8 cellular contexts compared by ENCODE assay signal in the genomic region with DNA sequence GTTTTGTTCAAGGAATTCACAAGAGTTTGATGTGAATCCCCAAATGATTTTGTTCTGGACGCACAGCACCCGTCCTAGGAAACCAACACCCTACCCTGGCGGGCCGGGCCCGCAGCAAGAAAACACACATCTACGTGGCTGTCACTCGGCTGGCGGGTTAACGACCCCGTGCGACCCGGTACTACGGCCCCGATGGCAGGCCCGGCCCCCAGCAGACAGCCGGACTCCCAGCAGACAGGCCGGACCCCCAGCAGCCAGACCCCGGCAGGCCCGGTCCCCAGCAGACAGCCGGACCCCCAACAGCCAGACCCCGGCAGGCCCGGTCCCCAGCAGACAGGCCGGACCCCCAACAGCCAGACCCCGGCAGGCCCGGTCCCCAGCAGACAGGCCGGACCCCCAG. TPM values are rescaled to one million over a fixed set of nuclear protein-coding genes. Genes with fewer than 3 reads are reported as not detected.
DNase-seq lines count a peak whose midpoint lies in the region; ATAC-seq, FAIRE-seq and TF ChIP-seq lines count a peak whose summit lies in the region.
"Not testable (repeated sequence)": the region's sequence is repeated elsewhere in the genome, so short reads cannot be mapped to it uniquely, and the experiment has no call there.

No MANE protein-coding gene starts in this region.

- H2AK5ac ChIP-seq in H1 (ENCODE audit: low read depth, low read length) = not testable (repeated sequence)

- not testable (repeated sequence) for BruUV-seq in HCT116 (replicated peaks; lab: Mats Ljungman, UMichigan)

- H3K4me1 ChIP-seq in HCT116 (ENCODE audit: control insufficient read depth in 1 of 2, insufficient read depth in 2 of 2, low read length in 2 of 2) (peaks cover 9 to 36% of the 10 kb centered on the region in 2 experiments), SJSA1 (replicated peaks) (peaks cover 33% of the 10 kb centered on the region)
- H3K4me1 ChIP-seq in H1 (replicated peaks in 1 of 4; ENCODE audit: control insufficient read depth in 3 of 4, insufficient read depth in 4 of 4, low read length in 3 of 4); iPS-15b (ENCODE audit: control insufficient read depth, insufficient read depth, low read length): not testable (repeated sequence)

- H3K23ac ChIP-seq in H1 (ENCODE audit: insufficient read length) = not testable (repeated sequence)

- FAIRE-seq in H1 (lab: Jason Lieb, UNC) = not testable (repeated sequence)

- DNase-seq in AG04449 (ENCODE audit: low read depth, low spot score); HCT116 (ENCODE audit: low read depth, low spot score); SJSA1 (ENCODE audit: low read depth in 1 of 2, low spot score in 2 of 2); H1 (ENCODE audit: low read depth in 1 of 2, low spot score in 2 of 2); natural killer cell; stimulated activated effector memory CD8-positive, alpha-beta T cell treated with anti-CD3 and anti-CD28 coated beads, Interleukin-12 subunit alpha, Interleukin-12 subunit beta, amount 100 ng/mL, for 72 hours (ENCODE audit: low spot score in 2 of 2): not testable (repeated sequence)

- peak overlapping the region; percentile 85 for H3K9ac ChIP-seq in HCT116 (ENCODE audit: low read length)
- peak overlapping the region in 1 of 4 experiments; percentile 32; a peak in 2 of 7 replicates for H3K9ac ChIP-seq in H1 (replicated peaks in 1 of 4; ENCODE audit: extremely low read depth in 1 of 4, low read depth in 3 of 4, low read length in 3 of 4)
- H3K9ac ChIP-seq in iPS-15b (ENCODE audit: low read depth, low read length) = not testable (repeated sequence)

- H2AFZ ChIP-seq in HCT116 (ENCODE audit: low read depth, low read length, poor library complexity, severe bottlenecking); H1 (ENCODE audit: low read length): not testable (repeated sequence)

- H3K27me3 Mint-ChIP-seq in activated naive CD8-positive, alpha-beta T cell; natural killer cell (ENCODE audit: low read depth in 2 of 2): not testable (repeated sequence)

- POLR2A ChIA-PET in AG04449 (lab: Yijun Ruan, JAX) (interaction anchor here (0.8 kb wide), 1 partner anchor 17 kb away, joined by 3 read pairs; no protein-coding TSS in a partner anchor), H1 (lab: Charles Lee; ENCODE audit: partially characterized antibody) (interaction anchor here (1.0 kb wide), 1 partner anchor 10 kb away, joined by 3 read pairs; no protein-coding TSS in a partner anchor)
- POLR2A ChIA-PET in HCT116 (lab: Charles Lee) = not testable (repeated sequence)

- not testable (repeated sequence) for H3K18ac ChIP-seq in H1 (ENCODE audit: extremely low read depth, low read length)

- not testable (repeated sequence) for H3K9me3 ChIP-seq in HCT116 (ENCODE audit: control insufficient read depth in 1 of 2, insufficient read depth in 1 of 2, low read depth in 1 of 2, low read length in 2 of 2); SJSA1 (replicated peaks); H1 (ENCODE audit: insufficient read depth in 2 of 2, low read depth in 1 of 2, low read length in 1 of 2); iPS-15b (ENCODE audit: control insufficient read depth, insufficient read depth, low read length)

- H3K36me3 ChIP-seq in HCT116 (ENCODE audit: control insufficient read depth in 1 of 2, insufficient read depth in 2 of 2, low read length in 2 of 2) (peaks cover 8 to 24% of the 10 kb centered on the region in 2 experiments), SJSA1 (peaks cover 45% of the 10 kb centered on the region), H1 (ENCODE audit: control insufficient read depth in 2 of 4, insufficient read depth in 4 of 4, low read length in 3 of 4) (peaks cover 2 to 13% (median 6%) of the 10 kb centered on the region in 4 experiments; a peak in 6 of 8 replicates)
- H3K36me3 ChIP-seq in iPS-15b (ENCODE audit: control insufficient read depth, insufficient read depth, low read length) = not testable (repeated sequence)

- peak overlapping the region; percentile 80 for H3K4me2 ChIP-seq in HCT116 (ENCODE audit: low read length)
- peak overlapping the region; percentile 69 to 80 for H3K4me2 ChIP-seq in H1 (ENCODE audit: insufficient read depth in 1 of 2, low read depth in 2 of 2, low read length in 2 of 2)

- peak overlapping the region; percentile 11; the same call in 1 of the 2 replicates for H4K8ac ChIP-seq in H1 (ENCODE audit: extremely low read depth, insufficient read depth, low read length)

- ATAC-seq in HCT116; natural killer cell; stimulated activated effector memory CD8-positive, alpha-beta T cell treated with anti-CD3 and anti-CD28 coated beads, Interleukin-12 subunit alpha, Interleukin-12 subunit beta, amount 100 ng/mL, for 72 hours: not testable (repeated sequence)

- not testable (repeated sequence) for H4K5ac ChIP-seq in H1 (ENCODE audit: insufficient read length, low read depth, low read length)

- peaks cover 10% of the 10 kb centered on the region for H3K79me1 ChIP-seq in H1 (ENCODE audit: low read depth, low read length)

- H3K4me1 Mint-ChIP-seq in activated naive CD8-positive, alpha-beta T cell (ENCODE audit: low read depth) = peaks cover 24% of the 10 kb centered on the region
- H3K4me1 Mint-ChIP-seq in natural killer cell = peaks cover 23% of the 10 kb centered on the region in 2 donors
- H3K4me1 Mint-ChIP-seq in stimulated activated effector memory CD8-positive, alpha-beta T cell treated with anti-CD3 and anti-CD28 coated beads, Interleukin-12 subunit alpha, Interleukin-12 subunit beta, amount 100 ng/mL, for 72 hours = peaks cover 30% of the 10 kb centered on the region

- H4K91ac ChIP-seq in H1 (replicated peaks; ENCODE audit: insufficient read length, low read length) = not testable (repeated sequence)

- H2BK20ac ChIP-seq in H1 (ENCODE audit: low read length) = not testable (repeated sequence)

- H3K27ac ChIP-seq in HCT116 (ENCODE audit: low read depth, low read length) = peak overlapping the region; percentile 38
- H3K27ac ChIP-seq in SJSA1; H1 (ENCODE audit: low read depth, low read length): not testable (repeated sequence)

- H3K14ac ChIP-seq in H1 (ENCODE audit: insufficient read length) = not testable (repeated sequence)

- intact Hi-C loops in HCT116 (cut with micrococcal nuclease); natural killer cell (cut with micrococcal nuclease): not testable (repeated sequence)

- H3K27me3 ChIP-seq in HCT116 (ENCODE audit: insufficient read depth, low read length); SJSA1 (replicated peaks); H1 (replicated peaks in 1 of 4; ENCODE audit: control insufficient read depth in 3 of 4, extremely low read depth in 1 of 4, insufficient read depth in 3 of 4, low read length in 3 of 4); iPS-15b (ENCODE audit: control insufficient read depth, insufficient read depth, low read length): not testable (repeated sequence)

- TF ChIP-seq RAD21 in HCT116 (IDR thresholded peaks at IDR 0.05; ENCODE audit: low read depth); H1 (IDR thresholded peaks at IDR 0.05 in 1 of 2, conservative IDR thresholded peaks at IDR 0.05 in 1 of 2; ENCODE audit: low read depth in 2 of 2, low read length in 2 of 2): not testable (repeated sequence)

- not testable (repeated sequence) for H4K20me1 ChIP-seq in HCT116 (ENCODE audit: insufficient read depth); H1 (replicated peaks in 1 of 2; ENCODE audit: control insufficient read depth in 1 of 2, insufficient read depth in 2 of 2, low read length in 2 of 2)

- not testable (repeated sequence) for H3K4ac ChIP-seq in H1 (replicated peaks; ENCODE audit: insufficient read length, low read depth, low read length)

- not testable (repeated sequence) for H2BK5ac ChIP-seq in H1 (ENCODE audit: low read depth, low read length)

- CTCF ChIA-PET in AG04449 (lab: Yijun Ruan, JAX) = interaction anchor here (0.9 to 3.3 kb wide), 5 partner anchors 12 to 93 kb away, joined by 3 to 21 read pairs (median 6); a partner anchor contains a TSS
- CTCF ChIA-PET in HCT116 (lab: Charles Lee) = interaction anchor here (1.9 kb wide), 1 partner anchor 17 kb away, joined by 9 read pairs; no protein-coding TSS in a partner anchor
- CTCF ChIA-PET in H1 (lab: Charles Lee; ENCODE audit: partially characterized antibody) = interaction anchor here (1.0 to 3.1 kb wide), 6 partner anchors 9 to 33 kb away, joined by 3 to 11 read pairs (median 4); no protein-coding TSS in a partner anchor

- TF ChIP-seq EP300 in H1 (IDR thresholded peaks at IDR 0.05; ENCODE audit: borderline replicate concordance in 1 of 2, low read depth in 2 of 2, low read length in 2 of 2) = not testable (repeated sequence)

- RAD21 ChIA-PET in HCT116 (lab: Charles Lee; ENCODE audit: low non-redundant PET in 1 of 2, low total read pairs in 2 of 2, uncharacterized antibody in 2 of 2, unreplicated experiment in 2 of 2) = not testable (repeated sequence)

- peak overlapping the region; percentile 72 for H3K4me3 ChIP-seq in AG04449 (ENCODE audit: low read depth, low read length)
- peak overlapping the region; percentile 64 to 74 for H3K4me3 ChIP-seq in HCT116 (replicated peaks in 1 of 2; ENCODE audit: low read depth in 1 of 2, low read length in 2 of 2)
- H3K4me3 ChIP-seq in SJSA1 = peak overlapping the region; percentile 41
- peak overlapping the region; percentile 45 to 97 (median 52) for H3K4me3 ChIP-seq in H1 (ENCODE audit: extremely low read depth in 1 of 4, insufficient read depth in 2 of 4, low read depth in 3 of 4, low read length in 4 of 4)
- peak overlapping the region; percentile 99 for H3K4me3 ChIP-seq in iPS-15b (ENCODE audit: low read depth, low read length)

- TF ChIP-seq POLR2A in HCT116 (IDR thresholded peaks at IDR 0.05; ENCODE audit: borderline replicate concordance, extremely low read depth, insufficient read depth, insufficient read length); H1 (IDR thresholded peaks at IDR 0.05; ENCODE audit: control extremely low read depth in 1 of 2, low read depth in 2 of 2, low read length in 2 of 2): not testable (repeated sequence)

- H2BK12ac ChIP-seq in H1 (ENCODE audit: low read depth, low read length) = not testable (repeated sequence)

- peak overlapping the region; percentile 93 for H3K4me3 Mint-ChIP-seq in activated naive CD8-positive, alpha-beta T cell
- H3K4me3 Mint-ChIP-seq in natural killer cell = peak overlapping the region; percentile 88
- peak overlapping the region; percentile 81 for H3K4me3 Mint-ChIP-seq in stimulated activated effector memory CD8-positive, alpha-beta T cell treated with anti-CD3 and anti-CD28 coated beads, Interleukin-12 subunit alpha, Interleukin-12 subunit beta, amount 100 ng/mL, for 72 hours

- not testable (repeated sequence) for H2BK15ac ChIP-seq in H1 (ENCODE audit: low read length)

- not testable (repeated sequence) for TF ChIP-seq CTCF in AG04449 (IDR thresholded peaks at IDR 0.05; ENCODE audit: insufficient read depth, low read length, missing control alignments); HCT116 (IDR thresholded peaks at IDR 0.05 in 2 of 3, conservative IDR thresholded peaks at IDR 0.05 in 1 of 3; ENCODE audit: borderline replicate concordance in 1 of 3, insufficient read depth in 1 of 3, low read depth in 2 of 3, low read length in 2 of 3); H1 (IDR thresholded peaks at IDR 0.05; ENCODE audit: control extremely low read depth in 1 of 3, insufficient read depth in 1 of 3, low read depth in 1 of 3, low read length in 3 of 3); natural killer cell (IDR thresholded peaks at IDR 0.05)

- peak overlapping the region; percentile 85 for H3K27ac Mint-ChIP-seq in activated naive CD8-positive, alpha-beta T cell
- H3K27ac Mint-ChIP-seq in natural killer cell = peak overlapping the region; percentile 85 to 89
- H3K27ac Mint-ChIP-seq in stimulated activated effector memory CD8-positive, alpha-beta T cell treated with anti-CD3 and anti-CD28 coated beads, Interleukin-12 subunit alpha, Interleukin-12 subunit beta, amount 100 ng/mL, for 72 hours = peak overlapping the region; percentile 93

- H3K79me2 ChIP-seq in HCT116 (ENCODE audit: insufficient read depth, low read length) (peaks cover 59% of the 10 kb centered on the region), H1 (ENCODE audit: control insufficient read depth in 1 of 2, insufficient read depth in 2 of 2, low read length in 2 of 2) (peaks cover 8 to 16% of the 10 kb centered on the region in 2 experiments; a peak in 3 of 4 replicates)

- H3K9me3 Mint-ChIP-seq in activated naive CD8-positive, alpha-beta T cell (ENCODE audit: low read depth); natural killer cell; stimulated activated effector memory CD8-positive, alpha-beta T cell treated with anti-CD3 and anti-CD28 coated beads, Interleukin-12 subunit alpha, Interleukin-12 subunit beta, amount 100 ng/mL, for 72 hours: not testable (repeated sequence)

- not testable (repeated sequence) for H2BK120ac ChIP-seq in H1 (replicated peaks; ENCODE audit: low read depth, low read length)

- not testable (repeated sequence) for H3K36me3 Mint-ChIP-seq in activated naive CD8-positive, alpha-beta T cell; natural killer cell
- H3K36me3 Mint-ChIP-seq in stimulated activated effector memory CD8-positive, alpha-beta T cell treated with anti-CD3 and anti-CD28 coated beads, Interleukin-12 subunit alpha, Interleukin-12 subunit beta, amount 100 ng/mL, for 72 hours = peaks cover 43% of the 10 kb centered on the region

- not testable (repeated sequence) for H3K56ac ChIP-seq in H1 (replicated peaks; ENCODE audit: insufficient read length, low read depth, low read length)

- H3K23me2 ChIP-seq in H1 (ENCODE audit: low read depth, low read length) = not testable (repeated sequence)

- not testable (repeated sequence) for H3K9me2 ChIP-seq in HCT116 (ENCODE audit: insufficient read depth)

- 33% methylated on average over 12 of the region's 26 CpGs; no CpG with 5 or more reads in 1 of the 2 experiments for WGBS in H1 (ENCODE audit: extremely low coverage in 1 of 2, insufficient coverage in 1 of 2, insufficient read length in 1 of 2, insufficient replicate concordance in 2 of 2, low coverage in 1 of 2, low lambda C conversion rate in 2 of 2, missing lambda C conversion rate in 1 of 2), 2 experiments

RNA-seq across cellular contexts. Expression of a gene that starts 0.8 kb away (rescaled TPM):
- 19.1 TPM for total RNA-seq in HCT116 (2021; ENCODE audit: unreplicated experiment)
- 30.7 and 36.2 TPM in 2 replicates for polyA plus RNA-seq in HCT116 (2012)
- total RNA-seq in SJSA1 (2014; rRNA removed; shearing (Covaris generic)) = 28.5 and 51.5 TPM in 2 replicates
- 15.5 and 16.6 TPM in 2 replicates for total RNA-seq in H1 (2021; fragmentation: NEBNext Ultra II Directional; extraction: Animal tissue kit (Norgen Biotek cat#: 25700))
- polyA plus RNA-seq in H1 (2011; rRNA removed) = 17.7 and 20.3 TPM in 2 replicates
- 22.7 TPM for polyA plus RNA-seq in H1 (2011; cell fraction: cytosol; rRNA removed)
- polyA plus RNA-seq in H1 (2011; cell fraction: nucleus; rRNA removed) = 12.6 TPM
- polyA plus RNA-seq in H1 (2012, experiment 1 of 2) = 18.9 to 23.2 TPM (median 21.4 TPM) in 4 replicates
- polyA plus RNA-seq in H1 (2012, experiment 2 of 2) = 18.0 TPM
- polyA plus RNA-seq in H1 (2013, experiment 1 of 2) = 7.9 TPM
- 8.7 TPM for polyA plus RNA-seq in H1 (2013, experiment 2 of 2)
- 9.8 and 10.7 TPM in 2 replicates for polyA minus RNA-seq in H1 (2011; rRNA and poly(A)+ RNA removed)
- 7.8 TPM for polyA minus RNA-seq in H1 (2011; cell fraction: cytosol; rRNA and poly(A)+ RNA removed)
- polyA minus RNA-seq in H1 (2011; cell fraction: nucleus; rRNA and poly(A)+ RNA removed) = 7.3 TPM
- 100 to 1,000 TPM in 2 of 3 donors, 10 to 100 TPM in 1; 99.1 to 122 (median 106) TPM for total RNA-seq in natural killer cell

Comparison
In these comparisons a context has a peak if more than half of its experiments do, and no peak if none do; other contexts are left out.
1. H3K4me3 ChIP-seq: peak in every context shown above with its lines; median percentile 99 in iPS-15b; 72 in AG04449; 69 in HCT116; 52 in H1; 41 in SJSA1.